Comparison of ENCODE assay signal across 1 cellular context in the genomic region with DNA sequence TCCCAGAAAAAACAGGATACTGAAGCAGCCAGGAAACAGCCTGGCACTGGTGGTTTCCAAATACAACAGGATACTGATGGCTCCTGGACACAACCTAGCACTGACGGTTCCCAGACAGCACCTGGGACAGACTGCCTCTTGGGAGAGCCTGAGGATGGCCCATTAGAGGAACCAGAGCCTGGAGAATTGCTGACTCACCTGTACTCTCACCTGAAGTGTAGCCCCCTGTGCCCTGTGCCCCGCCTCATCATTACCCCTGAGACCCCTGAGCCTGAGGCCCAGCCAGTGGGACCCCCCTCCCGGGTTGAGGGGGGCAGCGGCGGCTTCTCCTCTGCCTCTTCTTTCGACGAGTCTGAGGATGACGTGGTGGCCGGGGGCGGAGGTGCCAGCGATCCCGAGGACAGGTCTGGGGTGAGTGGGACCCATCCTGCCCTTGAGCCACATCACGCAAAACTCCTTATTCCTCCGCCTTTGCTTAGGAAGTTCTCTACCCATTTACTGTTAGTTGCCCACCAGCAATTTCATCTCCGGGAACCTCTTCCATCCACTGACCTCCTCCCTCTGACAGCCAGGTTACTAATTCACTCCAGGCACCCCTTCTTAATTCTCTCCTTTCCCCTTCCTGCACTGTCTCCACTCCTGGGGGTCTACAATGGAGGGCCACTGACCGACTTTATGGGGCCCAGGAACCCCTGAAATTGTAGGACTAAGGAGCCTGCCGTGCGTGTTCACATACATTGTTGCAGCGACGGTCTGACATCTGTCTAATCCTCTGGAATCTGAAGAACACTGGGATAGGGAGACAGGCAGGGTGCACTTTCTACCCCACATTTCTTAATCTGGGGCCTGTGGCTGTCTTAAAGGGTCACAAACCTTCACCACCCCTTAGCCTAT.
TF ChIP-seq lines count a peak whose summit lies in the region.

No MANE protein-coding gene starts in this region.

TF ChIP-seq in K562, 482 proteins besides CTCF, POLR2A, EP300 and RAD21:
- peak; percentile 61; the same call in 1 of the 2 replicates for TF ChIP-seq ZEB2 (IDR thresholded peaks at IDR 0.05)
- TF ChIP-seq HDGF (IDR thresholded peaks at IDR 0.05), result 0 out of 2 replicates have a peak, but pooled peaks have one; percentile 24
- no peak for TF ChIP-seq ATF1 (CRISPR knock-in tag; IDR thresholded peaks at IDR 0.05)
- peak; percentile 45 for TF ChIP-seq ATF1 (tag; IDR thresholded peaks at IDR 0.05)
- 0 out of 2 replicates have a peak, but pooled peaks have one; percentile 26 for TF ChIP-seq PHF8 (IDR thresholded peaks at IDR 0.05; ENCODE audit: borderline replicate concordance, low read length)
- TF ChIP-seq GABPA (tag; conservative IDR thresholded peaks at IDR 0.05; ENCODE audit: low read depth), result no peak
- TF ChIP-seq ZFX (CRISPR knock-in tag; IDR thresholded peaks at IDR 0.05), result 0 out of 2 replicates have a peak, but pooled peaks have one; percentile 7
- TF ChIP-seq CREM (IDR thresholded peaks at IDR 0.05; ENCODE audit: low read depth), result peak; percentile 75
- TF ChIP-seq ZNF263 (CRISPR knock-in tag; IDR thresholded peaks at IDR 0.05; ENCODE audit: borderline replicate concordance), result 0 out of 2 replicates have a peak, but pooled peaks have one; percentile 32
- TF ChIP-seq, protein P1, sequence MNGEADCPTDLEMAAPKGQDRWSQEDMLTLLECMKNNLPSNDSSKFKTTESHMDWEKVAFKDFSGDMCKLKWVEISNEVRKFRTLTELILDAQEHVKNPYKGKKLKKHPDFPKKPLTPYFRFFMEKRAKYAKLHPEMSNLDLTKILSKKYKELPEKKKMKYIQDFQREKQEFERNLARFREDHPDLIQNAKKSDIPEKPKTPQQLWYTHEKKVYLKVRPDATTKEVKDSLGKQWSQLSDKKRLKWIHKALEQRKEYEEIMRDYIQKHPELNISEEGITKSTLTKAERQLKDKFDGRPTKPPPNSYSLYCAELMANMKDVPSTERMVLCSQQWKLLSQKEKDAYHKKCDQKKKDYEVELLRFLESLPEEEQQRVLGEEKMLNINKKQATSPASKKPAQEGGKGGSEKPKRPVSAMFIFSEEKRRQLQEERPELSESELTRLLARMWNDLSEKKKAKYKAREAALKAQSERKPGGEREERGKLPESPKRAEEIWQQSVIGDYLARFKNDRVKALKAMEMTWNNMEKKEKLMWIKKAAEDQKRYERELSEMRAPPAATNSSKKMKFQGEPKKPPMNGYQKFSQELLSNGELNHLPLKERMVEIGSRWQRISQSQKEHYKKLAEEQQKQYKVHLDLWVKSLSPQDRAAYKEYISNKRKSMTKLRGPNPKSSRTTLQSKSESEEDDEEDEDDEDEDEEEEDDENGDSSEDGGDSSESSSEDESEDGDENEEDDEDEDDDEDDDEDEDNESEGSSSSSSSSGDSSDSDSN (IDR thresholded peaks at IDR 0.05; ENCODE audit: borderline replicate concordance in 1 of 2, low read depth in 2 of 2, low read length in 2 of 2), result peak in 1 of 2 experiments; percentile 0; a peak in 1 of 4 replicates
- TF ChIP-seq, protein P2, sequence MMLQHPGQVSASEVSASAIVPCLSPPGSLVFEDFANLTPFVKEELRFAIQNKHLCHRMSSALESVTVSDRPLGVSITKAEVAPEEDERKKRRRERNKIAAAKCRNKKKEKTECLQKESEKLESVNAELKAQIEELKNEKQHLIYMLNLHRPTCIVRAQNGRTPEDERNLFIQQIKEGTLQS (IDR thresholded peaks at IDR 0.05), result peak; percentile 25
- TF ChIP-seq, protein P2 (CRISPR knock-in tag; conservative IDR thresholded peaks at IDR 0.05), result no peak
- TF ChIP-seq, protein P3, sequence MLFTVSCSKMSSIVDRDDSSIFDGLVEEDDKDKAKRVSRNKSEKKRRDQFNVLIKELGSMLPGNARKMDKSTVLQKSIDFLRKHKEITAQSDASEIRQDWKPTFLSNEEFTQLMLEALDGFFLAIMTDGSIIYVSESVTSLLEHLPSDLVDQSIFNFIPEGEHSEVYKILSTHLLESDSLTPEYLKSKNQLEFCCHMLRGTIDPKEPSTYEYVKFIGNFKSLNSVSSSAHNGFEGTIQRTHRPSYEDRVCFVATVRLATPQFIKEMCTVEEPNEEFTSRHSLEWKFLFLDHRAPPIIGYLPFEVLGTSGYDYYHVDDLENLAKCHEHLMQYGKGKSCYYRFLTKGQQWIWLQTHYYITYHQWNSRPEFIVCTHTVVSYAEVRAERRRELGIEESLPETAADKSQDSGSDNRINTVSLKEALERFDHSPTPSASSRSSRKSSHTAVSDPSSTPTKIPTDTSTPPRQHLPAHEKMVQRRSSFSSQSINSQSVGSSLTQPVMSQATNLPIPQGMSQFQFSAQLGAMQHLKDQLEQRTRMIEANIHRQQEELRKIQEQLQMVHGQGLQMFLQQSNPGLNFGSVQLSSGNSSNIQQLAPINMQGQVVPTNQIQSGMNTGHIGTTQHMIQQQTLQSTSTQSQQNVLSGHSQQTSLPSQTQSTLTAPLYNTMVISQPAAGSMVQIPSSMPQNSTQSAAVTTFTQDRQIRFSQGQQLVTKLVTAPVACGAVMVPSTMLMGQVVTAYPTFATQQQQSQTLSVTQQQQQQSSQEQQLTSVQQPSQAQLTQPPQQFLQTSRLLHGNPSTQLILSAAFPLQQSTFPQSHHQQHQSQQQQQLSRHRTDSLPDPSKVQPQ (CRISPR knock-in tag; IDR thresholded peaks at IDR 0.05; ENCODE audit: borderline replicate concordance), result no peak
- peak; percentile 36 for TF ChIP-seq ZFP36 (IDR thresholded peaks at IDR 0.05; ENCODE audit: low read depth, low read length, partially characterized antibody)
- TF ChIP-seq EGR1 (conservative IDR thresholded peaks at IDR 0.05), result peak; percentile 84
- TF ChIP-seq KAT7 (CRISPR knock-in tag; IDR thresholded peaks at IDR 0.05; ENCODE audit: borderline replicate concordance), result peak; percentile 44; the same call in 1 of the 2 replicates
- TF ChIP-seq KDM1A (IDR thresholded peaks at IDR 0.05), result peak in 1 of 2 experiments; percentile 28; a peak in 1 of 4 replicates
- TF ChIP-seq ZNF316 (IDR thresholded peaks at IDR 0.05), result peak; percentile 95
- TF ChIP-seq, protein P4, sequence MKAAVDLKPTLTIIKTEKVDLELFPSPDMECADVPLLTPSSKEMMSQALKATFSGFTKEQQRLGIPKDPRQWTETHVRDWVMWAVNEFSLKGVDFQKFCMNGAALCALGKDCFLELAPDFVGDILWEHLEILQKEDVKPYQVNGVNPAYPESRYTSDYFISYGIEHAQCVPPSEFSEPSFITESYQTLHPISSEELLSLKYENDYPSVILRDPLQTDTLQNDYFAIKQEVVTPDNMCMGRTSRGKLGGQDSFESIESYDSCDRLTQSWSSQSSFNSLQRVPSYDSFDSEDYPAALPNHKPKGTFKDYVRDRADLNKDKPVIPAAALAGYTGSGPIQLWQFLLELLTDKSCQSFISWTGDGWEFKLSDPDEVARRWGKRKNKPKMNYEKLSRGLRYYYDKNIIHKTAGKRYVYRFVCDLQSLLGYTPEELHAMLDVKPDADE (conservative IDR thresholded peaks at IDR 0.05; ENCODE audit: control insufficient read depth, low read depth, low read length), result no peak
- TF ChIP-seq, protein P5, sequence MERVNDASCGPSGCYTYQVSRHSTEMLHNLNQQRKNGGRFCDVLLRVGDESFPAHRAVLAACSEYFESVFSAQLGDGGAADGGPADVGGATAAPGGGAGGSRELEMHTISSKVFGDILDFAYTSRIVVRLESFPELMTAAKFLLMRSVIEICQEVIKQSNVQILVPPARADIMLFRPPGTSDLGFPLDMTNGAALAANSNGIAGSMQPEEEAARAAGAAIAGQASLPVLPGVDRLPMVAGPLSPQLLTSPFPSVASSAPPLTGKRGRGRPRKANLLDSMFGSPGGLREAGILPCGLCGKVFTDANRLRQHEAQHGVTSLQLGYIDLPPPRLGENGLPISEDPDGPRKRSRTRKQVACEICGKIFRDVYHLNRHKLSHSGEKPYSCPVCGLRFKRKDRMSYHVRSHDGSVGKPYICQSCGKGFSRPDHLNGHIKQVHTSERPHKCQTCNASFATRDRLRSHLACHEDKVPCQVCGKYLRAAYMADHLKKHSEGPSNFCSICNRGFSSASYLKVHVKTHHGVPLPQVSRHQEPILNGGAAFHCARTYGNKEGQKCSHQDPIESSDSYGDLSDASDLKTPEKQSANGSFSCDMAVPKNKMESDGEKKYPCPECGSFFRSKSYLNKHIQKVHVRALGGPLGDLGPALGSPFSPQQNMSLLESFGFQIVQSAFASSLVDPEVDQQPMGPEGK (CRISPR knock-in tag; IDR thresholded peaks at IDR 0.05; ENCODE audit: borderline replicate concordance), result no peak
- peak; percentile 82 for TF ChIP-seq MAFG (tag; conservative IDR thresholded peaks at IDR 0.05)
- TF ChIP-seq C11orf30 (IDR thresholded peaks at IDR 0.05; ENCODE audit: low read depth), result peak; percentile 93
- 0 out of 2 replicates have a peak, but pooled peaks have one; percentile 24 for TF ChIP-seq CBFB (CRISPR knock-in tag; IDR thresholded peaks at IDR 0.05)
- no peak for TF ChIP-seq MCM3 (IDR thresholded peaks at IDR 0.05)
- TF ChIP-seq MAFF (IDR thresholded peaks at IDR 0.05; ENCODE audit: low read length), result peak; percentile 61
- peak; percentile 22; the same call in 1 of the 2 replicates for TF ChIP-seq MED1 (CRISPR knock-in tag; IDR thresholded peaks at IDR 0.05; ENCODE audit: borderline replicate concordance)
- TF ChIP-seq MAFK (IDR thresholded peaks at IDR 0.05; ENCODE audit: low read length), result peak; percentile 59; the same call in 1 of the 2 replicates
- TF ChIP-seq NFE2 (IDR thresholded peaks at IDR 0.05; ENCODE audit: low read depth), result peak; percentile 88
- peak; percentile 50 for TF ChIP-seq KDM5B (IDR thresholded peaks at IDR 0.05; ENCODE audit: insufficient replicate concordance, low read depth, low read length)
- no peak for TF ChIP-seq KLF13 (tag; IDR thresholded peaks at IDR 0.05; ENCODE audit: borderline replicate concordance, low read depth)
- TF ChIP-seq SIN3A (IDR thresholded peaks at IDR 0.05; ENCODE audit: borderline replicate concordance in 2 of 2, control insufficient read depth in 1 of 2, low read depth in 2 of 2, low read length in 2 of 2), result peak in 1 of 2 experiments; percentile 6; a peak in 1 of 4 replicates
